Comparison of ENCODE assay signal across 1 cellular context in the genomic region with DNA sequence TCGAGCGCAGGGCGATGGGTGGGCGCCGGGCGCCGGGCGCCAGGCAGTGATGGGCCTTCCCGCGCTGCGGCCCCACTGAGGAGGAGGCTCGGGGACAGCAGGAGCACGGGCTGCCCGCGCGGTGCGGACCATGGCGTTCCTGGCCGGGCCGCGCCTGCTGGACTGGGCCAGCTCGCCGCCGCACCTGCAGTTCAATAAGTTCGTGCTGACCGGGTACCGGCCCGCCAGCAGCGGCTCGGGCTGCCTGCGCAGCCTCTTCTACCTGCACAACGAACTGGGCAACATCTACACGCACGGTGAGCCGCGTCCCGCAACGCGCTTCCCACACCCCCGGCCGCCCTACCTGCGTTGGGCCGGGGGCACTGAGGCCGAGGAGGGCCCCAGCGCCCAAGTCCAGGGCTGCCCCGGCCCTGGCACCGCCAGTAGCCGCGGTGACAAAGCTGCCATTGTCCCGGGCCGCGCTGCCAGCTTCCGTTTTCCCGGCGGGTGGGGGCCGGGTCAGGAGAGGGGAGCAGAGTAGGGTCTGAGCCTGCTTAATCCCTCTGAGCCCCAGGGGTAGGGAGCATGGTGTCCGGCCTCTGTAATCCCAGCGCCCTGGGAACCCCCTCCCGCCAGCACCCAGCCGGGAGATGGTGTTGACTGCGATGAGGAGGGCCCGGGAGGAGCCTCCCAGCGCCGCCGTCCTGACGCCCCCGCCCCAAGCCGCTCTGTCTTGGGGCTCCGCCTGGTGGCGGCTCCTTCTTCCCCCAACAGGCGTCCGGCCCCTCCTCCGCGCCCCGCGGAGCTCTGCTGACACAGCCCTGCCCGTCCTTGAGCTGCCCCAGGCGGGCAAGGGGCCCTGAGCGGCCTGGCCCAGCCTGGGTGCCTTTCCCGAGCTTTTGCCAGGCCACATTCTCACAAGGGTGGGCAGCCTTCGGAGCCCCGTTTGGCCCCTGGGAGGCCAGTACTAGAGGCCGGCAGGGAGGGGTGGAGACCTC.
TF ChIP-seq lines count a peak whose summit lies in the region.

No MANE protein-coding gene starts in this region.

TF ChIP-seq in endothelial cell of umbilical vein, 7 proteins besides CTCF, POLR2A, EP300 and RAD21:
- TF ChIP-seq JUN (IDR thresholded peaks at IDR 0.05; ENCODE audit: borderline replicate concordance, insufficient read depth, insufficient read length, low read depth), result no peak
- peak; percentile 52 for TF ChIP-seq POLR2AphosphoS5 (IDR thresholded peaks at IDR 0.05; ENCODE audit: insufficient read depth, low read depth, low read length)
- TF ChIP-seq, protein P1, sequence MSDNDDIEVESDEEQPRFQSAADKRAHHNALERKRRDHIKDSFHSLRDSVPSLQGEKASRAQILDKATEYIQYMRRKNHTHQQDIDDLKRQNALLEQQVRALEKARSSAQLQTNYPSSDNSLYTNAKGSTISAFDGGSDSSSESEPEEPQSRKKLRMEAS (IDR thresholded peaks at IDR 0.05; ENCODE audit: insufficient read depth, insufficient read length), result no peak
- no peak for TF ChIP-seq FOS (IDR thresholded peaks at IDR 0.05; ENCODE audit: borderline replicate concordance, insufficient read depth, low read length)
